12 cellular contexts compared by ENCODE assay signal in genomic region chr1:211697356-211697755, GRCh38. TPM values are rescaled to one million over a fixed set of nuclear protein-coding genes. Genes with fewer than 3 reads are reported as not detected.
A peak's percentile ranks its signal among the peaks of the same experiment; 100 is the strongest.
DNase-seq lines count a peak whose midpoint lies in the region; ATAC-seq, FAIRE-seq and TF ChIP-seq lines count a peak whose summit lies in the region.
"Had no signal": no experiment of that assay in that cellular context is flagged by ENCODE, and none has a peak within 500 bp of the region (broad histone marks: within the 10 kb centered on the region; RNA-seq: fewer than 3 reads in every experiment).

No MANE protein-coding gene starts in this region.

- FAIRE-seq in GM12892 (lab: Jason Lieb, UNC): peak; percentile 89
- FAIRE-seq: K562 had no signal

- no peak overlapping the region for H3K4me3 ChIP-seq in WERI-Rb-1 (ENCODE audit: low read depth, low read length)
- H3K4me3 ChIP-seq in breast epithelium: no peak overlapping the region
- H3K4me3 ChIP-seq: K562 had no signal

- H3K27ac ChIP-seq in WERI-Rb-1 (no peak overlapping the region), breast epithelium (no peak overlapping the region)

- intact Hi-C loops in breast epithelium (cut with DNase I; ENCODE audit: low total_unique reads): no loop called here

- H3K36me3 ChIP-seq in WERI-Rb-1 (no peaks in the 10 kb centered on the region), breast epithelium (no peaks in the 10 kb centered on the region)

- H3K27me3 ChIP-seq in WERI-Rb-1 (ENCODE audit: insufficient read depth, low read depth, severe bottlenecking) (no peaks in the 10 kb centered on the region), breast epithelium (no peaks in the 10 kb centered on the region)

- ATAC-seq in GM19467 (IDR thresholded peaks at IDR 0.05; ENCODE audit: unreplicated experiment): peak; percentile 83
- ATAC-seq in HG03095 (IDR thresholded peaks at IDR 0.05; ENCODE audit: unreplicated experiment): peak; percentile 75
- ATAC-seq: K562 had no signal

- TF ChIP-seq CTCF in WERI-Rb-1 (IDR thresholded peaks at IDR 0.05; ENCODE audit: low read depth, low read length) (no peak), breast epithelium (IDR thresholded peaks at IDR 0.05) (no peak)

- H3K4me1 ChIP-seq in breast epithelium: no peaks in the 10 kb centered on the region

- no peaks in the 10 kb centered on the region for H3K9me3 ChIP-seq in WERI-Rb-1 (ENCODE audit: severe bottlenecking)
- no peaks in the 10 kb centered on the region for H3K9me3 ChIP-seq in breast epithelium

- TF ChIP-seq POLR2A in GM12892 (IDR thresholded peaks at IDR 0.05; ENCODE audit: low read depth, low read length) (no peak), breast epithelium (IDR thresholded peaks at IDR 0.05) (no peak)

- DNase-seq in GM12892 (ENCODE audit: insufficient read length) (no peak), NCI-H69 (lab: John Stamatoyannopoulos, UW) (peak; percentile 89), DMS53 (lab: John Stamatoyannopoulos, UW) (no peak), WERI-Rb-1 (no peak), breast epithelium (ENCODE audit: low spot score in 2 of 2) (no peak), MV-4-11 (lab: John Stamatoyannopoulos, UW) (no peak)
- DNase-seq: midbrain; stimulated activated CD4-positive, alpha-beta T cell treated with anti-CD3 and anti-CD28 coated beads, Interleukin-2, amount 100 ng/mL, for 24 hours; T-helper 2 cell had no signal

RNA-seq across cellular contexts. Expression of gene NEK2, which starts 21.9 kb away (rescaled TPM):
- 14.3 TPM for polyA plus RNA-seq in GM12892 (2012; ENCODE audit: missing spikeins)
- total RNA-seq in breast epithelium: 1 to 10 TPM in 1 of 3 donors, not detected in 2; 1.8 TPM
